11 cellular contexts compared by ENCODE assay signal in the genomic region with DNA sequence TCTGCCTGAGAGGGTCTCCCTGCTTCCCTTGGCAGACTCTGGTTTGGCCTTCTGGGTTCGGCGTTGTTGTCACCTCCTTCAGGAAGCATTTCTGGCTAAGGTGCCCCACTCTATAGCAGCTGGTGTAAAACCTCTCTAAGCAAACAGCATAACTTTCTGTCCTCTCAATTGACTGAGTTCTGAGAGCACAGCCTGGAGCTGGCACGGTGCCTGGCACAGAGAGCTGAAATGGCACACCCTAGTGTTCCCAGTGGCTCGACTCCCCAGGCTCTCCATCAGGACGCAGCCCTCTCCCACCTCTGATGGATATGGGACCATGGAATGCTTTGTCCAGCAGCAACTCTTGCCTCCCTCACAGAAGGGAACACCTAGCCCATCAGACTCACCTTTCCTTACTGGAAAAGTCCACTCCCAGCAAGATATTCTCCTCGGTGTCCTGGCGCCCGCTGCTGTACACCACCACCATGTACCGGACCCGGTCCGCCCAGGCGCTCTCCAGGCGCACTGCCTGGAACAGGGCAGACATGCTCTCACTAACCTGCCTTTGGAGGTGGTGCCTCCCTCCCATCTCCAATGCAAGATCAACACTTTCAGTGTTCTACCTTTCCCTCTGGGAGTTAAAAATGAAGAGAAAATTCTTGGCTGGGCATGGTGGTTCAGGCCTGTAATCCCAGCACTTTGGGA. TPM values are rescaled to one million over a fixed set of nuclear protein-coding genes. Genes with fewer than 3 reads are reported as not detected.
DNase-seq lines count a peak whose midpoint lies in the region; ATAC-seq and TF ChIP-seq lines count a peak whose summit lies in the region.
"Had no signal": no experiment of that assay in that cellular context is flagged by ENCODE, and none has a peak within 500 bp of the region (broad histone marks: within the 10 kb centered on the region; RNA-seq: fewer than 3 reads in every experiment).

No MANE protein-coding gene starts in this region.

- no peaks in the 10 kb centered on the region for H3K9me3 ChIP-seq in transverse colon
- no peaks in the 10 kb centered on the region for H3K9me3 ChIP-seq in CD4-positive, alpha-beta T cell (ENCODE audit: control insufficient read depth, low read length)
- H3K9me3 ChIP-seq: Peyer's patch had no signal

- no peak for TF ChIP-seq POLR2A in transverse colon (IDR thresholded peaks at IDR 0.05)

- peaks cover 0 to 6% (median 1%) of the 10 kb centered on the region in 4 donors for H3K36me3 ChIP-seq in transverse colon

- no peak overlapping the region for H3K4me3 Mint-ChIP-seq in activated T-cell treated with anti-CD3 and anti-CD28 coated beads, Interleukin-2, amount 50 U/mL, for 72 hours
- H3K4me3 Mint-ChIP-seq in activated T-cell treated with anti-CD3 and anti-CD28 coated beads, Interleukin-2, amount 50 U/mL, for 4 hours, result no peak overlapping the region
- no peak overlapping the region for H3K4me3 Mint-ChIP-seq in effector memory CD8-positive, alpha-beta T cell
- no peak overlapping the region for H3K4me3 Mint-ChIP-seq in activated naive CD8-positive, alpha-beta T cell treated with anti-CD3 and anti-CD28 coated beads for 36 hours
- no peak overlapping the region for H3K4me3 Mint-ChIP-seq in CD4-positive, alpha-beta T cell
- no peak overlapping the region for H3K4me3 Mint-ChIP-seq in activated T-helper 2 cell treated with anti-CD3 and anti-CD28 coated beads, Interferon-gamma antibody, Interleukin-2, Interleukin-4, amounts not matched to agents 10 μg/mL and 5 μg/mL and 100 μg/mL, durations not matched to agents 14 hours and 24 hours and 36 hours (ENCODE audit: low read depth)

- CTCF ChIA-PET in CD4-positive, alpha-beta T cell (lab: Charles Lee), result no interaction called here

- no peak for DNase-seq in activated T-cell treated with anti-CD3 and anti-CD28 coated beads, Interleukin-2, amount 50 U/mL, for 72 hours
- DNase-seq in activated T-cell treated with anti-CD3 and anti-CD28 coated beads, Interleukin-2, amount 50 U/mL, for 4 hours, result no peak
- no peak for DNase-seq in effector memory CD8-positive, alpha-beta T cell
- DNase-seq in medulla oblongata (ENCODE audit: extremely low spot score) (peak; percentile 51), transverse colon (peak; percentile 67)
- no peak for DNase-seq in activated naive CD8-positive, alpha-beta T cell treated with anti-CD3 and anti-CD28 coated beads for 36 hours
- no peak for DNase-seq in CD4-positive, alpha-beta T cell
- DNase-seq in activated T-helper 2 cell treated with anti-CD3 and anti-CD28 coated beads, Interferon-gamma antibody, Interleukin-2, Interleukin-4, amounts not matched to agents 10 μg/mL and 5 μg/mL and 100 μg/mL, durations not matched to agents 14 hours and 24 hours and 36 hours (ENCODE audit: low spot score), result no peak
- DNase-seq: AML-193, NCI-H226, Peyer's patch had no signal

- POLR2A ChIA-PET in CD4-positive, alpha-beta T cell (lab: Charles Lee), result no interaction called here

- no peak overlapping the region for H3K4me3 ChIP-seq in transverse colon
- H3K4me3 ChIP-seq: Peyer's patch had no signal

- intact Hi-C loops in transverse colon (cut with DNase I; ENCODE audit: low total_unique reads), result no loop called here
- intact Hi-C loops in CD4-positive, alpha-beta T cell (cut with DNase I, micrococcal nuclease), result no loop called here
- intact Hi-C loops in activated T-helper 2 cell treated with anti-CD3 and anti-CD28 coated beads, Interferon-gamma antibody, Interleukin-2, Interleukin-4, amounts not matched to agents 10 μg/mL and 5 μg/mL and 100 μg/mL, durations not matched to agents 14 hours and 24 hours and 36 hours (cut with micrococcal nuclease), result no loop called here

- no peaks in the 10 kb centered on the region for H3K27me3 ChIP-seq in transverse colon
- H3K27me3 ChIP-seq in CD4-positive, alpha-beta T cell (ENCODE audit: control insufficient read depth, insufficient read depth, low read length), result no peaks in the 10 kb centered on the region
- H3K27me3 ChIP-seq: Peyer's patch had no signal

- H3K27me3 Mint-ChIP-seq in activated T-cell treated with anti-CD3 and anti-CD28 coated beads, Interleukin-2, amount 50 U/mL, for 72 hours (ENCODE audit: low read depth), result no peaks in the 10 kb centered on the region
- no peaks in the 10 kb centered on the region for H3K27me3 Mint-ChIP-seq in activated T-cell treated with anti-CD3 and anti-CD28 coated beads, Interleukin-2, amount 50 U/mL, for 4 hours (ENCODE audit: low read depth)
- H3K27me3 Mint-ChIP-seq in effector memory CD8-positive, alpha-beta T cell, result no peaks in the 10 kb centered on the region
- H3K27me3 Mint-ChIP-seq in activated naive CD8-positive, alpha-beta T cell treated with anti-CD3 and anti-CD28 coated beads for 36 hours, result no peaks in the 10 kb centered on the region
- no peaks in the 10 kb centered on the region for H3K27me3 Mint-ChIP-seq in CD4-positive, alpha-beta T cell
- H3K27me3 Mint-ChIP-seq in activated T-helper 2 cell treated with anti-CD3 and anti-CD28 coated beads, Interferon-gamma antibody, Interleukin-2, Interleukin-4, amounts not matched to agents 10 μg/mL and 5 μg/mL and 100 μg/mL, durations not matched to agents 14 hours and 24 hours and 36 hours (ENCODE audit: low read depth), result no peaks in the 10 kb centered on the region

- no peak for TF ChIP-seq CTCF in transverse colon (IDR thresholded peaks at IDR 0.05)
- no peak for TF ChIP-seq CTCF in CD4-positive, alpha-beta T cell (IDR thresholded peaks at IDR 0.05)

- in situ Hi-C loops in transverse colon (cut with MboI; ENCODE audit: low pct_ligation_motif_present in 1 of 4, low pct_unique_long_range_greater_than_20kb in 1 of 4, low sequenced_read_pairs in 3 of 4), result no loop called here

- peaks cover 0 to 27% (median 11%) of the 10 kb centered on the region in 4 donors for H3K4me1 ChIP-seq in transverse colon
- H3K4me1 ChIP-seq: Peyer's patch had no signal

- H3K4me1 Mint-ChIP-seq in activated T-cell treated with anti-CD3 and anti-CD28 coated beads, Interleukin-2, amount 50 U/mL, for 72 hours (ENCODE audit: low read depth), result peaks cover 9% of the 10 kb centered on the region
- H3K4me1 Mint-ChIP-seq in activated T-cell treated with anti-CD3 and anti-CD28 coated beads, Interleukin-2, amount 50 U/mL, for 4 hours (ENCODE audit: low read depth), result peaks cover 4% of the 10 kb centered on the region
- H3K4me1 Mint-ChIP-seq in effector memory CD8-positive, alpha-beta T cell (ENCODE audit: low read depth in 2 of 2), result peaks cover 4 to 6% of the 10 kb centered on the region in 2 donors
- peaks cover 4% of the 10 kb centered on the region for H3K4me1 Mint-ChIP-seq in activated naive CD8-positive, alpha-beta T cell treated with anti-CD3 and anti-CD28 coated beads for 36 hours
- no peaks in the 10 kb centered on the region for H3K4me1 Mint-ChIP-seq in CD4-positive, alpha-beta T cell (ENCODE audit: low read depth)
- H3K4me1 Mint-ChIP-seq in activated T-helper 2 cell treated with anti-CD3 and anti-CD28 coated beads, Interferon-gamma antibody, Interleukin-2, Interleukin-4, amounts not matched to agents 10 μg/mL and 5 μg/mL and 100 μg/mL, durations not matched to agents 14 hours and 24 hours and 36 hours (ENCODE audit: low read depth), result peaks cover 16% of the 10 kb centered on the region

- H3K36me3 Mint-ChIP-seq in activated T-cell treated with anti-CD3 and anti-CD28 coated beads, Interleukin-2, amount 50 U/mL, for 72 hours (ENCODE audit: insufficient read depth in 2 of 2), result peaks cover 2 to 9% of the 10 kb centered on the region in 2 donors
- H3K36me3 Mint-ChIP-seq in activated T-cell treated with anti-CD3 and anti-CD28 coated beads, Interleukin-2, amount 50 U/mL, for 4 hours (ENCODE audit: insufficient read depth), result peaks cover 11% of the 10 kb centered on the region
- H3K36me3 Mint-ChIP-seq in effector memory CD8-positive, alpha-beta T cell (ENCODE audit: insufficient read depth), result peaks cover 43% of the 10 kb centered on the region
- H3K36me3 Mint-ChIP-seq in activated naive CD8-positive, alpha-beta T cell treated with anti-CD3 and anti-CD28 coated beads for 36 hours, result peaks cover 5% of the 10 kb centered on the region
- peaks cover 59% of the 10 kb centered on the region for H3K36me3 Mint-ChIP-seq in CD4-positive, alpha-beta T cell (ENCODE audit: low read depth)
- peaks cover 56% of the 10 kb centered on the region for H3K36me3 Mint-ChIP-seq in activated T-helper 2 cell treated with anti-CD3 and anti-CD28 coated beads, Interferon-gamma antibody, Interleukin-2, Interleukin-4, amounts not matched to agents 10 μg/mL and 5 μg/mL and 100 μg/mL, durations not matched to agents 14 hours and 24 hours and 36 hours (ENCODE audit: low read depth)

- no peak for TF ChIP-seq EP300 in transverse colon (IDR thresholded peaks at IDR 0.05; ENCODE audit: low read depth)

- H3K9me3 Mint-ChIP-seq in activated T-cell treated with anti-CD3 and anti-CD28 coated beads, Interleukin-2, amount 50 U/mL, for 72 hours, result no peaks in the 10 kb centered on the region
- no peaks in the 10 kb centered on the region for H3K9me3 Mint-ChIP-seq in activated T-cell treated with anti-CD3 and anti-CD28 coated beads, Interleukin-2, amount 50 U/mL, for 4 hours
- no peaks in the 10 kb centered on the region for H3K9me3 Mint-ChIP-seq in effector memory CD8-positive, alpha-beta T cell
- no peaks in the 10 kb centered on the region for H3K9me3 Mint-ChIP-seq in activated naive CD8-positive, alpha-beta T cell treated with anti-CD3 and anti-CD28 coated beads for 36 hours
- no peaks in the 10 kb centered on the region for H3K9me3 Mint-ChIP-seq in CD4-positive, alpha-beta T cell
- H3K9me3 Mint-ChIP-seq in activated T-helper 2 cell treated with anti-CD3 and anti-CD28 coated beads, Interferon-gamma antibody, Interleukin-2, Interleukin-4, amounts not matched to agents 10 μg/mL and 5 μg/mL and 100 μg/mL, durations not matched to agents 14 hours and 24 hours and 36 hours, result no peaks in the 10 kb centered on the region

- no peak for ATAC-seq in activated T-cell treated with anti-CD3 and anti-CD28 coated beads, Interleukin-2, amount 50 U/mL, for 72 hours (replicated peaks in 1 of 2)
- no peak for ATAC-seq in activated T-cell treated with anti-CD3 and anti-CD28 coated beads, Interleukin-2, amount 50 U/mL, for 4 hours
- no peak for ATAC-seq in effector memory CD8-positive, alpha-beta T cell (replicated peaks)
- ATAC-seq in CD4-positive, alpha-beta T cell (ENCODE audit: poor library complexity), result no peak

- H3K27ac Mint-ChIP-seq in activated T-cell treated with anti-CD3 and anti-CD28 coated beads, Interleukin-2, amount 50 U/mL, for 72 hours, result peak overlapping the region; percentile 22
- H3K27ac Mint-ChIP-seq in effector memory CD8-positive, alpha-beta T cell, result peak overlapping the region; percentile 29 to 65
- H3K27ac Mint-ChIP-seq in activated naive CD8-positive, alpha-beta T cell treated with anti-CD3 and anti-CD28 coated beads for 36 hours, result no peak overlapping the region
- no peak overlapping the region for H3K27ac Mint-ChIP-seq in CD4-positive, alpha-beta T cell
- H3K27ac Mint-ChIP-seq in activated T-helper 2 cell treated with anti-CD3 and anti-CD28 coated beads, Interferon-gamma antibody, Interleukin-2, Interleukin-4, amounts not matched to agents 10 μg/mL and 5 μg/mL and 100 μg/mL, durations not matched to agents 14 hours and 24 hours and 36 hours, result no peak overlapping the region

- H3K27ac ChIP-seq in transverse colon, result peak overlapping the region in 3 of 4 donors; percentile 2 to 32 (median 19)
- H3K27ac ChIP-seq in CD4-positive, alpha-beta T cell (ENCODE audit: low read depth, low read length), result no peak overlapping the region
- H3K27ac ChIP-seq: Peyer's patch had no signal

- 83% methylated on average over 13 of the region's 13 CpGs; no CpG with 5 or more reads in 1 of the 2 donors for WGBS in transverse colon (ENCODE audit: low coverage in 1 of 2), 2 donors

RNA-seq across cellular contexts. Expression of gene SSH1, which starts 40.6 kb away (rescaled TPM):
- 10 to 100 TPM; 33.8 to 48.8 TPM for total RNA-seq in activated T-cell treated with anti-CD3 and anti-CD28 coated beads, Interleukin-2, amount 50 U/mL, for 72 hours
- total RNA-seq in activated T-cell treated with anti-CD3 and anti-CD28 coated beads, Interleukin-2, amount 50 U/mL, for 4 hours, result 10 to 100 TPM; 17.0 to 20.7 (median 18.2) TPM
- total RNA-seq in transverse colon, result 10 to 100 TPM; 15.0 to 39.0 (median 18.9) TPM
- 10 to 100 TPM; 20.7 to 26.9 TPM for total RNA-seq in activated naive CD8-positive, alpha-beta T cell treated with anti-CD3 and anti-CD28 coated beads for 36 hours
- 10 to 100 TPM; 21.1 to 24.2 TPM for total RNA-seq in CD4-positive, alpha-beta T cell
- 39.8 and 48.1 TPM in 2 replicates for total RNA-seq in activated T-helper 2 cell treated with anti-CD3 and anti-CD28 coated beads, Interferon-gamma antibody, Interleukin-2, Interleukin-4, amounts not matched to agents 10 μg/mL and 5 μg/mL and 100 μg/mL, durations not matched to agents 14 hours and 24 hours and 36 hours

Comparison
In these comparisons a context has a peak if more than half of its experiments do, and no peak if none do; other contexts are left out.
1. DNase-seq: peak in medulla oblongata (single experiment) and transverse colon (single experiment); none in activated T-cell treated with anti-CD3 and anti-CD28 coated beads, Interleukin-2, amount 50 U/mL, for 72 hours (0 of 2), activated T-cell treated with anti-CD3 and anti-CD28 coated beads, Interleukin-2, amount 50 U/mL, for 4 hours (single experiment), effector memory CD8-positive, alpha-beta T cell (0 of 3), activated naive CD8-positive, alpha-beta T cell treated with anti-CD3 and anti-CD28 coated beads for 36 hours (single experiment), CD4-positive, alpha-beta T cell (0 of 10) and activated T-helper 2 cell treated with anti-CD3 and anti-CD28 coated beads, Interferon-gamma antibody, Interleukin-2, Interleukin-4, amounts not matched to agents 10 μg/mL and 5 μg/mL and 100 μg/mL, durations not matched to agents 14 hours and 24 hours and 36 hours (single experiment).
2. H3K27ac Mint-ChIP-seq: peak in activated T-cell treated with anti-CD3 and anti-CD28 coated beads, Interleukin-2, amount 50 U/mL, for 72 hours (single experiment) and effector memory CD8-positive, alpha-beta T cell (2 of 2); none in activated naive CD8-positive, alpha-beta T cell treated with anti-CD3 and anti-CD28 coated beads for 36 hours (single experiment), CD4-positive, alpha-beta T cell (single experiment) and activated T-helper 2 cell treated with anti-CD3 and anti-CD28 coated beads, Interferon-gamma antibody, Interleukin-2, Interleukin-4, amounts not matched to agents 10 μg/mL and 5 μg/mL and 100 μg/mL, durations not matched to agents 14 hours and 24 hours and 36 hours (single experiment).